19 cellular contexts compared by ENCODE assay signal in genomic region chr5:92715946-92716345, GRCh38.
"Had no signal": no experiment of that assay in that cellular context is flagged by ENCODE, and none has a peak within 500 bp of the region (broad histone marks: within the 10 kb centered on the region; RNA-seq: fewer than 3 reads in every experiment).

No MANE protein-coding gene starts in this region.

- H3K4me3 ChIP-seq: left lung, lung, ovary, right atrium auricular region, right lobe of liver, smooth muscle cell, tibial nerve had no signal

- H3K4me1 ChIP-seq: left lung, right atrium auricular region, right lobe of liver, tibial nerve had no signal

- H3K27ac ChIP-seq: left lung, ovary, right atrium auricular region, right lobe of liver, tibial nerve had no signal

- H3K36me3 ChIP-seq: left lung, ovary, right atrium auricular region, right lobe of liver, tibial nerve had no signal

- DNase-seq: hippocampal formation; kidney glomerular epithelial cell; left cardiac atrium; left lung; naive B cell; natural killer cell; ovary; right lobe of liver; stimulated activated CD4-positive, alpha-beta T cell treated with anti-CD3 and anti-CD28 coated beads, Interleukin-1b, Interleukin-23, amount 100 ng/mL, for 48 hours; stimulated activated CD4-positive, alpha-beta T cell treated with anti-CD3 and anti-CD28 coated beads, Interleukin-2, amount 100 ng/mL, for 48 hours; stimulated activated CD4-positive, alpha-beta T cell treated with anti-CD3 and anti-CD28 coated beads, Interleukin-4, amount 100 ng/mL, for 4 hours; stimulated activated CD8-positive, alpha-beta memory T cell treated with anti-CD3 and anti-CD28 coated beads, Interleukin-4, amount 100 ng/mL, for 48 hours; stimulated activated naive CD4-positive, alpha-beta T cell treated with Interleukin-2 at 50 U/mL for 16 hours; stimulated activated naive CD8-positive, alpha-beta T cell treated with anti-CD3 and anti-CD28 coated beads, Interleukin-15, amount 100 ng/mL, for 72 hours; substantia nigra had no signal

- H3K9me3 ChIP-seq: left lung, ovary, right atrium auricular region, right lobe of liver, tibial nerve had no signal
